ENCODE assay signal across 8 cellular contexts in the genomic region with DNA sequence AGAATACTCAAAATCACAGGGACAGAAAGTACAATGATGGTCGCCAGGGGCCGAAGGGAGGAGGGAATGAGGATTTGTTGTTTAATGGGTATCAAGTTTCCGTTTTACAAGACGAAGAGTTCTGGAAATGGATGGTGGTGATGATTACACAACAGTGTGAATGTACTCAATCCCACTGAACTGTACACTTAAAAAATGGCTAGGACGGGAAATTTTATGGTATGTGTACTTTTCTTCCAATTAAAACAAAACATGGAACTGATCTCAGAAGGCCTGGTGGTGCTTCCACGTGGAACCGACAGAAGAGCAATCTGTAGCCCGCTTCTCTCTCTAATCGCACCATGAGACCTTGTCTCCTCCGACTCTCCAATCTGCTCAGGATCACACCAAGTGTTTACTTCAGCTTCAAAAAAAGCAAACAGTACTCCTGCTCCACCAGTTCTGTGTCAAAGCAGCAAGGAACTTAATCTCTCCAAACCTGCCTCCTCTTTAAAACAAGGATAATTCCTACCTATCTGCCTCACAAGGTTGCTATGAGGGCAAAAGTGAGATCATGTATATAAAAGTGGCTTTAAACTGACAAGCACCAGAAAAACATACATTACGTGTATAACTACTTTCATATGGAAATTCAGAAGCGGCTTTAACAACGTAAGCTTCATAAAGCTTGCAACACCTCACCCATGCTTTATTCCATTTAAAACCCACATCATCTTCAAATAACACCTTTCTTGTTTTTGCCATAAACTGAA. TPM values are rescaled to one million over a fixed set of nuclear protein-coding genes. Genes with fewer than 3 reads are reported as not detected.
DNase-seq lines count a peak whose midpoint lies in the region; ATAC-seq and TF ChIP-seq lines count a peak whose summit lies in the region.

No MANE protein-coding gene starts in this region.

- peak overlapping the region; percentile 91 for H3K4me2 ChIP-seq in fibroblast of lung (ENCODE audit: extremely low read depth, insufficient read depth, low read length)

- ATAC-seq in CD4-positive, alpha-beta T cell (ENCODE audit: poor library complexity): no peak
- ATAC-seq in GM18511 (IDR thresholded peaks at IDR 0.05; ENCODE audit: unreplicated experiment): no peak

- H3K9me3 ChIP-seq in CD4-positive, alpha-beta T cell (ENCODE audit: control insufficient read depth, low read length): no peaks in the 10 kb centered on the region
- no peaks in the 10 kb centered on the region for H3K9me3 ChIP-seq in fibroblast of lung (ENCODE audit: control insufficient read depth, insufficient read depth, low read depth, low read length)

- no peaks in the 10 kb centered on the region for H3K36me3 ChIP-seq in fibroblast of lung (ENCODE audit: control insufficient read depth, insufficient read depth, low read length)

- H3K4me1 ChIP-seq in fibroblast of lung (ENCODE audit: control insufficient read depth, extremely low read depth, insufficient read depth, low read length): peaks cover 4% of the 10 kb centered on the region

- no peak for DNase-seq in CD4-positive, alpha-beta T cell
- DNase-seq in HT1080 (ENCODE audit: low read depth) (peak; percentile 28), SW480 (ENCODE audit: low spot score) (peak; percentile 14), fibroblast of lung (ENCODE audit: low read depth in 2 of 2) (peak; percentile 12 to 80), renal cortical epithelial cell (ENCODE audit: low read depth) (peak; percentile 44), UCSD-AML1 (lab: John Stamatoyannopoulos, UW; ENCODE audit: unreplicated experiment) (no peak), NCI-H446 treated with DMSO at 0.1 percent for 48 hours (lab: John Stamatoyannopoulos, UW) (no peak)

- peak overlapping the region; percentile 69 to 85 (median 76) for H3K4me3 ChIP-seq in fibroblast of lung (replicated peaks in 1 of 4; ENCODE audit: control extremely low read depth in 1 of 4, insufficient read depth in 1 of 4, low read depth in 3 of 4, low read length in 4 of 4)

- POLR2A ChIA-PET in CD4-positive, alpha-beta T cell (lab: Charles Lee): interaction anchor here (0.7 to 3.7 kb wide), 4 partner anchors 44 to 1226 kb away, joined by 3 to 46 read pairs (median 6); a partner anchor contains a TSS

- peaks cover 39% of the 10 kb centered on the region for H3K4me1 Mint-ChIP-seq in CD4-positive, alpha-beta T cell (ENCODE audit: low read depth)

- H3K27ac Mint-ChIP-seq in CD4-positive, alpha-beta T cell: peak overlapping the region; percentile 81

- H3K36me3 Mint-ChIP-seq in CD4-positive, alpha-beta T cell (ENCODE audit: low read depth): peaks cover 11% of the 10 kb centered on the region

- CTCF ChIA-PET in CD4-positive, alpha-beta T cell (lab: Charles Lee): no interaction called here

- H3K79me2 ChIP-seq in fibroblast of lung (ENCODE audit: control insufficient read depth, insufficient read depth, low read length): peaks cover 59% of the 10 kb centered on the region

- no peak for TF ChIP-seq CTCF in CD4-positive, alpha-beta T cell (IDR thresholded peaks at IDR 0.05)
- TF ChIP-seq CTCF in fibroblast of lung (conservative IDR thresholded peaks at IDR 0.05 in 1 of 2, IDR thresholded peaks at IDR 0.05 in 1 of 2; ENCODE audit: low read depth in 1 of 2, low read length in 2 of 2): no peak

- H3K27me3 ChIP-seq in CD4-positive, alpha-beta T cell (ENCODE audit: control insufficient read depth, insufficient read depth, low read length): no peaks in the 10 kb centered on the region
- no peaks in the 10 kb centered on the region for H3K27me3 ChIP-seq in fibroblast of lung (ENCODE audit: control insufficient read depth, insufficient read depth, low read length)

- H3K9ac ChIP-seq in fibroblast of lung (ENCODE audit: insufficient read depth, low read length): peak overlapping the region; percentile 84

- no peaks in the 10 kb centered on the region for H3K9me3 Mint-ChIP-seq in CD4-positive, alpha-beta T cell

- H3K27me3 Mint-ChIP-seq in CD4-positive, alpha-beta T cell: no peaks in the 10 kb centered on the region

- no peak overlapping the region for H3K27ac ChIP-seq in CD4-positive, alpha-beta T cell (ENCODE audit: low read depth, low read length)
- peak overlapping the region; percentile 15 for H3K27ac ChIP-seq in fibroblast of lung (ENCODE audit: insufficient read depth, low read length)

- H4K20me1 ChIP-seq in fibroblast of lung (ENCODE audit: control insufficient read depth, extremely low read depth, insufficient read depth, low read length): peaks cover 2% of the 10 kb centered on the region

- peak overlapping the region; percentile 90 for H3K4me3 Mint-ChIP-seq in CD4-positive, alpha-beta T cell

- intact Hi-C loops in CD4-positive, alpha-beta T cell (cut with DNase I, micrococcal nuclease): loop anchor here in 1 of 2 experiments (2.0 to 10.0 kb wide), 5 partner anchors 43 to 1740 kb away; a partner anchor contains a TSS

- H2AFZ ChIP-seq in fibroblast of lung (ENCODE audit: low read length): no peak overlapping the region

RNA-seq across cellular contexts. Expression of a gene that starts 2.1 kb away (rescaled TPM):
- 10 to 100 TPM; 36.6 to 37.5 TPM for total RNA-seq in CD4-positive, alpha-beta T cell
- 59.3 and 59.9 TPM in 2 replicates for total RNA-seq in HT1080 (2014; rRNA removed; shearing (Covaris generic))
- polyA plus RNA-seq in HT1080 (2015; cell fraction: cytosol; rRNA removed): 24.9 and 32.8 TPM in 2 replicates
- polyA plus RNA-seq in HT1080 (2015; cell fraction: nucleus; rRNA removed): 99.9 and 106 TPM in 2 replicates
- total RNA-seq in fibroblast of lung: 107 and 140 TPM in 2 replicates
- 42.1 and 42.9 TPM in 2 replicates for polyA plus RNA-seq in fibroblast of lung
- 52.6 and 52.7 TPM in 2 replicates for polyA plus RNA-seq in fibroblast of lung (2012)
- polyA minus RNA-seq in fibroblast of lung (ENCODE audit: low replicate concordance): 40.6 and 62.0 TPM in 2 replicates
- total RNA-seq in renal cortical epithelial cell: 116 and 131 TPM in 2 replicates

RNA-seq across cellular contexts. Expression of a gene that starts 42.9 kb away (rescaled TPM):
- total RNA-seq in CD4-positive, alpha-beta T cell: 10 to 100 TPM; 28.5 to 32.9 TPM
- total RNA-seq in HT1080 (2014; rRNA removed; shearing (Covaris generic)): not detected in 2 replicates
- polyA plus RNA-seq in HT1080 (2015; cell fraction: cytosol; rRNA removed): not detected in 2 replicates
- not detected in 2 replicates for polyA plus RNA-seq in HT1080 (2015; cell fraction: nucleus; rRNA removed)
- 1.5 and 4.3 TPM in 2 replicates for total RNA-seq in fibroblast of lung
- polyA plus RNA-seq in fibroblast of lung: 0.53 and 0.70 TPM in 2 replicates
- 0.35 and 0.43 TPM in 2 replicates for polyA plus RNA-seq in fibroblast of lung (2012)
- 2.4 TPM in 1 of 2 replicates, not detected in the other for polyA minus RNA-seq in fibroblast of lung (ENCODE audit: low replicate concordance)
- total RNA-seq in renal cortical epithelial cell: 5.7 and 6.7 TPM in 2 replicates

Comparison
In these comparisons a context has a peak if more than half of its experiments do, and no peak if none do; other contexts are left out.
1. DNase-seq: peak in HT1080 (single experiment), SW480 (single experiment), fibroblast of lung (2 of 2) and renal cortical epithelial cell (single experiment); none in CD4-positive, alpha-beta T cell (0 of 10), UCSD-AML1 (single experiment) and NCI-H446 treated with DMSO at 0.1 percent for 48 hours (single experiment).